7 cellular contexts compared by ENCODE assay signal in genomic region chr17:82668631-82669099, GRCh38. TPM values are rescaled to one million over a fixed set of nuclear protein-coding genes. Genes with fewer than 3 reads are reported as not detected.
DNase-seq lines count a peak whose midpoint lies in the region; ATAC-seq and TF ChIP-seq lines count a peak whose summit lies in the region.

No MANE protein-coding gene starts in this region.

- no peaks in the 10 kb centered on the region for H3K36me3 Mint-ChIP-seq in activated T-helper 2 cell treated with anti-CD3 and anti-CD28 coated beads, Interferon-gamma antibody, Interleukin-2, Interleukin-4, amounts not matched to agents 10 μg/mL and 5 μg/mL and 100 μg/mL, durations not matched to agents 14 hours and 24 hours and 36 hours (ENCODE audit: low read depth)

- TF ChIP-seq CTCF in GM12872 (IDR thresholded peaks at IDR 0.05; ENCODE audit: insufficient read depth, low read depth, low read length): peak; percentile 70

- ATAC-seq in Right ventricle myocardium superior (ENCODE audit: poor library complexity) (peak; percentile 92), GM21528 (IDR thresholded peaks at IDR 0.05; ENCODE audit: low FRiP score, unreplicated experiment) (no peak)

- H3K27me3 Mint-ChIP-seq in activated T-helper 2 cell treated with anti-CD3 and anti-CD28 coated beads, Interferon-gamma antibody, Interleukin-2, Interleukin-4, amounts not matched to agents 10 μg/mL and 5 μg/mL and 100 μg/mL, durations not matched to agents 14 hours and 24 hours and 36 hours (ENCODE audit: low read depth): no peaks in the 10 kb centered on the region

- no peak overlapping the region for H3K4me3 Mint-ChIP-seq in activated T-helper 2 cell treated with anti-CD3 and anti-CD28 coated beads, Interferon-gamma antibody, Interleukin-2, Interleukin-4, amounts not matched to agents 10 μg/mL and 5 μg/mL and 100 μg/mL, durations not matched to agents 14 hours and 24 hours and 36 hours (ENCODE audit: low read depth)

- peaks cover 2% of the 10 kb centered on the region for H3K4me1 Mint-ChIP-seq in activated T-helper 2 cell treated with anti-CD3 and anti-CD28 coated beads, Interferon-gamma antibody, Interleukin-2, Interleukin-4, amounts not matched to agents 10 μg/mL and 5 μg/mL and 100 μg/mL, durations not matched to agents 14 hours and 24 hours and 36 hours (ENCODE audit: low read depth)

- DNase-seq in NOMO-1 (lab: John Stamatoyannopoulos, UW; ENCODE audit: unreplicated experiment in 2 of 2): peak; percentile 69 to 79
- peak; percentile 22 for DNase-seq in activated T-helper 2 cell treated with anti-CD3 and anti-CD28 coated beads, Interferon-gamma antibody, Interleukin-2, Interleukin-4, amounts not matched to agents 10 μg/mL and 5 μg/mL and 100 μg/mL, durations not matched to agents 14 hours and 24 hours and 36 hours (ENCODE audit: low spot score)
- peak; percentile 76 for DNase-seq in Right ventricle myocardium superior
- DNase-seq in posterior vena cava (ENCODE audit: low spot score): peak; percentile 87
- no peak for DNase-seq in NCI-H524 treated with DMSO at 0.1 percent for 48 hours (lab: John Stamatoyannopoulos, UW)

- H3K9me3 Mint-ChIP-seq in activated T-helper 2 cell treated with anti-CD3 and anti-CD28 coated beads, Interferon-gamma antibody, Interleukin-2, Interleukin-4, amounts not matched to agents 10 μg/mL and 5 μg/mL and 100 μg/mL, durations not matched to agents 14 hours and 24 hours and 36 hours: no peaks in the 10 kb centered on the region

- no peak overlapping the region for H3K27ac Mint-ChIP-seq in activated T-helper 2 cell treated with anti-CD3 and anti-CD28 coated beads, Interferon-gamma antibody, Interleukin-2, Interleukin-4, amounts not matched to agents 10 μg/mL and 5 μg/mL and 100 μg/mL, durations not matched to agents 14 hours and 24 hours and 36 hours

- intact Hi-C loops in activated T-helper 2 cell treated with anti-CD3 and anti-CD28 coated beads, Interferon-gamma antibody, Interleukin-2, Interleukin-4, amounts not matched to agents 10 μg/mL and 5 μg/mL and 100 μg/mL, durations not matched to agents 14 hours and 24 hours and 36 hours (cut with micrococcal nuclease): no loop called here
- intact Hi-C loops in Right ventricle myocardium superior (cut with DNase I): loop anchor here (10.0 kb wide), 1 partner anchor 96 kb away; no protein-coding TSS in a partner anchor
- intact Hi-C loops in posterior vena cava (cut with DNase I): loop anchor here in 1 of 2 donors (10.0 kb wide), 1 partner anchor 314 kb away; the partner anchor contains the start of gene TEX19

RNA-seq across cellular contexts. Expression of gene WDR45B, which starts 20.4 kb away (rescaled TPM):
- total RNA-seq in activated T-helper 2 cell treated with anti-CD3 and anti-CD28 coated beads, Interferon-gamma antibody, Interleukin-2, Interleukin-4, amounts not matched to agents 10 μg/mL and 5 μg/mL and 100 μg/mL, durations not matched to agents 14 hours and 24 hours and 36 hours: 63.1 and 66.9 TPM in 2 replicates
- total RNA-seq in Right ventricle myocardium superior: 34.3 TPM
- total RNA-seq in posterior vena cava: 10 to 100 TPM; 49.7 to 56.5 TPM

RNA-seq across cellular contexts. Expression of gene RAB40B, which starts 29.8 kb away (rescaled TPM):
- 4.8 and 5.4 TPM in 2 replicates for total RNA-seq in activated T-helper 2 cell treated with anti-CD3 and anti-CD28 coated beads, Interferon-gamma antibody, Interleukin-2, Interleukin-4, amounts not matched to agents 10 μg/mL and 5 μg/mL and 100 μg/mL, durations not matched to agents 14 hours and 24 hours and 36 hours
- total RNA-seq in Right ventricle myocardium superior: 20.7 TPM
- total RNA-seq in posterior vena cava: 1 to 10 TPM; 4.2 to 6.3 TPM

RNA-seq across cellular contexts. Expression of gene FN3KRP, which starts 47.8 kb away (rescaled TPM):
- total RNA-seq in activated T-helper 2 cell treated with anti-CD3 and anti-CD28 coated beads, Interferon-gamma antibody, Interleukin-2, Interleukin-4, amounts not matched to agents 10 μg/mL and 5 μg/mL and 100 μg/mL, durations not matched to agents 14 hours and 24 hours and 36 hours: 39.6 and 42.3 TPM in 2 replicates
- 13.2 TPM for total RNA-seq in Right ventricle myocardium superior
- total RNA-seq in posterior vena cava: 10 to 100 TPM; 18.5 to 19.5 TPM
